Comparison of ENCODE assay signal across 9 cellular contexts in genomic region chr3:168051579-168052183, GRCh38. TPM values are rescaled to one million over a fixed set of nuclear protein-coding genes. Genes with fewer than 3 reads are reported as not detected.
DNase-seq lines count a peak whose midpoint lies in the region; ATAC-seq, FAIRE-seq and TF ChIP-seq lines count a peak whose summit lies in the region.
"Had no signal": no experiment of that assay in that cellular context is flagged by ENCODE, and none has a peak within 500 bp of the region (broad histone marks: within the 10 kb centered on the region; RNA-seq: fewer than 3 reads in every experiment).

No MANE protein-coding gene starts in this region.

- TF ChIP-seq CTCF in MM.1S (IDR thresholded peaks at IDR 0.05; ENCODE audit: low read length) = no peak
- no peak for TF ChIP-seq CTCF in thyroid gland (IDR thresholded peaks at IDR 0.05)

- FAIRE-seq in GM12891 (lab: Jason Lieb, UNC) = peak; percentile 26

- no peaks in the 10 kb centered on the region for H3K27me3 ChIP-seq in MM.1S (replicated peaks; ENCODE audit: insufficient read depth, low read length)
- no peaks in the 10 kb centered on the region for H3K27me3 ChIP-seq in thyroid gland

- H3K9ac ChIP-seq in MM.1S (ENCODE audit: low read length) = no peak overlapping the region

- H3K27ac ChIP-seq in MM.1S (ENCODE audit: low read length) (peak overlapping the region; percentile 5; the same call in 1 of the 2 replicates), thyroid gland (no peak overlapping the region)

- 0 out of 2 replicates have a peak, but pooled peaks cover 2% of the 10 kb centered on the region for H3F3A ChIP-seq in MM.1S (ENCODE audit: insufficient read depth, low read length)

- peak; percentile 80 for ATAC-seq in GM21717 (IDR thresholded peaks at IDR 0.05; ENCODE audit: unreplicated experiment)
- peak; percentile 74 for ATAC-seq in left ventricle myocardium superior

- H3K36me3 ChIP-seq in MM.1S (replicated peaks; ENCODE audit: insufficient read depth, low read length) = no peaks in the 10 kb centered on the region
- H3K36me3 ChIP-seq in thyroid gland = no peaks in the 10 kb centered on the region

- 71 to 73% methylated on average over 8 of the region's 8 CpGs for WGBS in thyroid gland, 2 donors

- intact Hi-C loops in left ventricle myocardium superior (cut with micrococcal nuclease) (no loop called here), thyroid gland (cut with DNase I) (no loop called here)

- no peaks in the 10 kb centered on the region for H4K20me1 ChIP-seq in MM.1S (ENCODE audit: insufficient read depth, low read length)

- peak overlapping the region; percentile 17; the same call in 1 of the 2 replicates for H3K4me2 ChIP-seq in MM.1S (ENCODE audit: low read depth, low read length)

- H2AFZ ChIP-seq in MM.1S (ENCODE audit: low read length) = no peak overlapping the region

- no peak overlapping the region for H3K4me3 ChIP-seq in MM.1S (ENCODE audit: low read length)
- no peak overlapping the region for H3K4me3 ChIP-seq in thyroid gland (replicated peaks in 1 of 3)

- DNase-seq in GM12891 (ENCODE audit: insufficient read length, low spot score) = no peak
- DNase-seq in MM.1S = no peak
- DNase-seq in left ventricle myocardium superior = no peak
- DNase-seq in hippocampal formation (lab: John Stamatoyannopoulos, UW) = no peak
- no peak for DNase-seq in UCSD-AML1 (lab: John Stamatoyannopoulos, UW; ENCODE audit: unreplicated experiment)
- DNase-seq in thyroid gland = no peak
- no peak for DNase-seq in DMS53 treated with DMSO at 0.1 percent for 48 hours (lab: John Stamatoyannopoulos, UW; ENCODE audit: unreplicated experiment)
- DNase-seq: NCI-H146 had no signal

- H3K9me2 ChIP-seq in MM.1S (replicated peaks; ENCODE audit: insufficient read depth, low read length) = no peaks in the 10 kb centered on the region

- H3K9me3 ChIP-seq in MM.1S (replicated peaks; ENCODE audit: insufficient read depth, low read length) = no peaks in the 10 kb centered on the region
- H3K9me3 ChIP-seq in thyroid gland = no peaks in the 10 kb centered on the region

- H3K79me2 ChIP-seq in MM.1S (ENCODE audit: low read length) = peaks cover 50% of the 10 kb centered on the region

- no peaks in the 10 kb centered on the region for H3K4me1 ChIP-seq in MM.1S (ENCODE audit: low read length)
- H3K4me1 ChIP-seq in thyroid gland = no peaks in the 10 kb centered on the region

- no peak for TF ChIP-seq POLR2A in GM12891 (IDR thresholded peaks at IDR 0.05; ENCODE audit: low read depth, low read length)
- no peak for TF ChIP-seq POLR2A in thyroid gland (IDR thresholded peaks at IDR 0.05)

TF ChIP-seq in GM12891, 5 proteins besides CTCF, POLR2A, EP300 and RAD21:
- TF ChIP-seq SPI1 (IDR thresholded peaks at IDR 0.05; ENCODE audit: low read depth, low read length) (peak; percentile 62), POLR2AphosphoS5 (IDR thresholded peaks at IDR 0.05; ENCODE audit: low read depth, low read length) (no peak)

RNA-seq across cellular contexts. Expression of gene GOLIM4, which starts 44.0 kb away (rescaled TPM):
- polyA plus RNA-seq in GM12891 (2012; ENCODE audit: low read depth, missing spikeins) = 8.6 TPM
- total RNA-seq in left ventricle myocardium superior (63.2 TPM), thyroid gland (10 to 100 TPM; 32.2 to 41.8 (median 34.2) TPM)
